11 cellular contexts compared by ENCODE assay signal in genomic region chr3:177351757-177352158, GRCh38.
DNase-seq lines count a peak whose midpoint lies in the region; ATAC-seq and TF ChIP-seq lines count a peak whose summit lies in the region.
"Had no signal": no experiment of that assay in that cellular context is flagged by ENCODE, and none has a peak within 500 bp of the region (broad histone marks: within the 10 kb centered on the region; RNA-seq: fewer than 3 reads in every experiment).

No MANE protein-coding gene starts in this region.

- no peaks in the 10 kb centered on the region for H3K27me3 ChIP-seq in body of pancreas

- ATAC-seq in GM19372 (IDR thresholded peaks at IDR 0.05; ENCODE audit: low read depth, unreplicated experiment) (peak; percentile 97), HG03039 (IDR thresholded peaks at IDR 0.05; ENCODE audit: unreplicated experiment) (peak; percentile 96), body of pancreas (no peak)

- peaks cover under 1% of the 10 kb centered on the region for H3K4me1 ChIP-seq in body of pancreas

- H3K27ac ChIP-seq in body of pancreas = no peak overlapping the region

- no peak for TF ChIP-seq POLR2A in body of pancreas (IDR thresholded peaks at IDR 0.05)

- TF ChIP-seq CTCF in GM10266 (IDR thresholded peaks at IDR 0.05; ENCODE audit: control insufficient read depth, insufficient read depth, low read depth, missing control alignments) (no peak), body of pancreas (IDR thresholded peaks at IDR 0.05) (no peak)

- no peak overlapping the region for H3K4me3 ChIP-seq in body of pancreas

- H3K9me3 Mint-ChIP-seq in activated naive CD8-positive, alpha-beta T cell treated with anti-CD3 and anti-CD28 coated beads for 36 hours = no peaks in the 10 kb centered on the region

- H3K36me3 ChIP-seq in body of pancreas (replicated peaks in 1 of 2; ENCODE audit: insufficient read depth in 1 of 2, low read depth in 2 of 2) = no peaks in the 10 kb centered on the region

- H3K9me3 ChIP-seq in body of pancreas = no peaks in the 10 kb centered on the region
- H3K9me3 ChIP-seq: Caco-2 had no signal

- peak overlapping the region; percentile 82 for H3K27ac Mint-ChIP-seq in activated naive CD8-positive, alpha-beta T cell treated with anti-CD3 and anti-CD28 coated beads for 36 hours
- H3K27ac Mint-ChIP-seq: nephron progenitor cell had no signal

- H3K27me3 Mint-ChIP-seq in activated naive CD8-positive, alpha-beta T cell treated with anti-CD3 and anti-CD28 coated beads for 36 hours = no peaks in the 10 kb centered on the region

- intact Hi-C loops in body of pancreas (cut with DNase I) = loop anchor here (10.0 kb wide), 1 partner anchor 307 kb away; no protein-coding TSS in a partner anchor

- peak; percentile 80 for DNase-seq in GM10266 (ENCODE audit: extremely low spot score)
- no peak for DNase-seq in activated naive CD8-positive, alpha-beta T cell treated with anti-CD3 and anti-CD28 coated beads for 36 hours
- DNase-seq in C1 segment of cervical spinal cord (lab: John Stamatoyannopoulos, UW) = no peak
- DNase-seq in mucosa of gallbladder (ENCODE audit: low spot score) = no peak
- DNase-seq in stimulated activated CD4-positive, alpha-beta T cell treated with anti-CD3 and anti-CD28 coated beads, Interleukin-12 subunit alpha, Interleukin-12 subunit beta, amount 100 ng/mL, for 4 hours = no peak
- no peak for DNase-seq in body of pancreas
- DNase-seq: Caco-2, nephron progenitor cell, SIG-M5 had no signal

- WGBS in body of pancreas, 2 donors = 93 to 94% methylated on average over 3 of the region's 3 CpGs

- no peak overlapping the region for H3K4me3 Mint-ChIP-seq in activated naive CD8-positive, alpha-beta T cell treated with anti-CD3 and anti-CD28 coated beads for 36 hours
- H3K4me3 Mint-ChIP-seq: nephron progenitor cell had no signal

- peaks cover 53% of the 10 kb centered on the region for H3K4me1 Mint-ChIP-seq in activated naive CD8-positive, alpha-beta T cell treated with anti-CD3 and anti-CD28 coated beads for 36 hours

- H3K36me3 Mint-ChIP-seq in activated naive CD8-positive, alpha-beta T cell treated with anti-CD3 and anti-CD28 coated beads for 36 hours = peaks cover 1% of the 10 kb centered on the region
